ENCODE assay signal across 14 cellular contexts in genomic region chr12:124487065-124487833, GRCh38.
A peak's percentile ranks its signal among the peaks of the same experiment; 100 is the strongest.
DNase-seq lines count a peak whose midpoint lies in the region; ATAC-seq, FAIRE-seq and TF ChIP-seq lines count a peak whose summit lies in the region.
"Had no signal": no experiment of that assay in that cellular context is flagged by ENCODE, and none has a peak within 500 bp of the region (broad histone marks: within the 10 kb centered on the region; RNA-seq: fewer than 3 reads in every experiment).

No MANE protein-coding gene starts in this region.

- intact Hi-C loops in GM12878 (cut with micrococcal nuclease; ENCODE audit: unreplicated experiment): no loop called here

- DNase-seq in GM12878 (ENCODE audit: low read depth, low spot score) (no peak), hepatocyte (ENCODE audit: low spot score) (no peak), smooth muscle cell (lab: John Stamatoyannopoulos, UW; ENCODE audit: unreplicated experiment) (no peak), AG20443 (ENCODE audit: low spot score) (no peak), NCI-H345 treated with DMSO at 0.1 percent for 48 hours (lab: John Stamatoyannopoulos, UW; ENCODE audit: unreplicated experiment) (no peak), NCI-H2171 treated with DMSO at 0.1 percent for 48 hours (lab: John Stamatoyannopoulos, UW) (no peak), DMS 273 treated with DMSO at 0.1 percent for 48 hours (lab: John Stamatoyannopoulos, UW) (no peak)
- DNase-seq: activated CD8-positive, alpha-beta memory T cell treated with anti-CD3 and anti-CD28 coated beads, Interleukin-2, amount 10 ng/mL, durations not matched to agents 7 days and 5 days; natural killer cell; stimulated activated CD4-positive, alpha-beta T cell treated with anti-CD3 and anti-CD28 coated beads, Interleukin-12 subunit alpha, Interleukin-12 subunit beta, amount 100 ng/mL, for 4 hours; stimulated activated CD8-positive, alpha-beta memory T cell treated with anti-CD3 and anti-CD28 coated beads, Interleukin-4, amount 100 ng/mL, for 48 hours; T1000 had no signal

- H4K20me1 ChIP-seq in GM12878 (ENCODE audit: control insufficient read depth, insufficient read depth) (no peaks in the 10 kb centered on the region), hepatocyte (ENCODE audit: insufficient read depth, poor library complexity, severe bottlenecking) (peaks cover 35% of the 10 kb centered on the region), smooth muscle cell (ENCODE audit: low read depth) (peaks cover 100% of the 10 kb centered on the region)

- in situ Hi-C loops in GM12878 (cut with MboI): no loop called here

- SMC1A ChIA-PET in GM12878 (lab: Charles Lee; ENCODE audit: uncharacterized antibody, unreplicated experiment): no interaction called here

- BruUV-seq in GM12878 (replicated peaks; lab: Mats Ljungman, UMichigan): TSS peak; percentile 27

- no peak for TF ChIP-seq RAD21 in GM12878 (IDR thresholded peaks at IDR 0.05; ENCODE audit: insufficient read depth, low read depth, low read length)

- H2AFZ ChIP-seq in GM12878 (ENCODE audit: control insufficient read depth, low read depth, low read length): no peak overlapping the region
- H2AFZ ChIP-seq in hepatocyte: no peak overlapping the region
- H2AFZ ChIP-seq in smooth muscle cell (ENCODE audit: low read depth): no peak overlapping the region

- H3K27ac ChIP-seq in HUES6 (ENCODE audit: low read depth, low read length): 0 out of 2 replicates have a peak overlapping the region, but pooled peaks have one; percentile 36
- H3K27ac ChIP-seq in GM12878 (ENCODE audit: control insufficient read depth, insufficient read depth): no peak overlapping the region
- H3K27ac ChIP-seq in hepatocyte: peak overlapping the region; percentile 57
- peak overlapping the region; percentile 72 for H3K27ac ChIP-seq in smooth muscle cell (ENCODE audit: low read depth)

- H3K4me1 ChIP-seq in HUES6 (ENCODE audit: control insufficient read depth, insufficient read depth, low read length) (peaks cover 16% of the 10 kb centered on the region; the same call in 1 of the 2 replicates), GM12878 (ENCODE audit: control insufficient read depth, insufficient read depth, low read length) (peaks cover 28% of the 10 kb centered on the region), hepatocyte (ENCODE audit: insufficient read depth) (peaks cover 19% of the 10 kb centered on the region), smooth muscle cell (ENCODE audit: low read depth) (no peaks in the 10 kb centered on the region)

- H3K9me2 ChIP-seq in hepatocyte (replicated peaks; ENCODE audit: insufficient read depth): no peaks in the 10 kb centered on the region

- no peak overlapping the region for H3K4me3 ChIP-seq in HUES6 (ENCODE audit: low read depth, low read length)
- H3K4me3 ChIP-seq in GM12878: no peak overlapping the region
- no peak overlapping the region for H3K4me3 ChIP-seq in hepatocyte
- H3K4me3 ChIP-seq in smooth muscle cell: no peak overlapping the region

- no peak for ATAC-seq in GM12878
- ATAC-seq: activated CD8-positive, alpha-beta memory T cell treated with anti-CD3 and anti-CD28 coated beads, Interleukin-2, amount 10 ng/mL, durations not matched to agents 7 days and 5 days; natural killer cell; Panc1 had no signal

- TF ChIP-seq CTCF in GM12878 (IDR thresholded peaks at IDR 0.05 in 2 of 3, conservative IDR thresholded peaks at IDR 0.05 in 1 of 3; ENCODE audit: control insufficient read depth in 2 of 3, extremely low read depth in 1 of 3, insufficient read depth in 1 of 3, low read depth in 3 of 3, low read length in 3 of 3) (no peak), hepatocyte (IDR thresholded peaks at IDR 0.05; ENCODE audit: poor library complexity) (no peak), smooth muscle cell (IDR thresholded peaks at IDR 0.05; ENCODE audit: borderline replicate concordance, insufficient read depth, poor library complexity, severe bottlenecking) (no peak)

- H3K9ac ChIP-seq in HUES6 (ENCODE audit: low read length): no peak overlapping the region
- H3K9ac ChIP-seq in GM12878 (ENCODE audit: control insufficient read depth, insufficient read depth, low read length): no peak overlapping the region
- H3K9ac ChIP-seq in smooth muscle cell (ENCODE audit: low read depth): peak overlapping the region; percentile 15

- H3K27me3 ChIP-seq in HUES6 (ENCODE audit: control insufficient read depth, insufficient read depth, low read length): no peaks in the 10 kb centered on the region
- no peaks in the 10 kb centered on the region for H3K27me3 ChIP-seq in GM12878 (replicated peaks in 1 of 2; ENCODE audit: control insufficient read depth in 2 of 2, insufficient read depth in 2 of 2, low read length in 1 of 2)
- no peaks in the 10 kb centered on the region for H3K27me3 ChIP-seq in hepatocyte
- H3K27me3 ChIP-seq in smooth muscle cell (ENCODE audit: low read depth): no peaks in the 10 kb centered on the region

- H3F3A ChIP-seq in smooth muscle cell (ENCODE audit: low read depth): peaks cover 6% of the 10 kb centered on the region

- H3K4me2 ChIP-seq in GM12878 (ENCODE audit: control insufficient read depth, insufficient read depth) (no peak overlapping the region), hepatocyte (peak overlapping the region; percentile 53), smooth muscle cell (peak overlapping the region; percentile 40)

- H3K79me2 ChIP-seq in GM12878 (ENCODE audit: control insufficient read depth, insufficient read depth, low read length): peaks cover 18% of the 10 kb centered on the region
- peaks cover 63% of the 10 kb centered on the region for H3K79me2 ChIP-seq in hepatocyte
- peaks cover 64% of the 10 kb centered on the region for H3K79me2 ChIP-seq in smooth muscle cell (ENCODE audit: low read depth)

- TF ChIP-seq POLR2A in GM12878 (IDR thresholded peaks at IDR 0.05; ENCODE audit: low read depth, low read length): no peak

- no peak for TF ChIP-seq EP300 in GM12878 (IDR thresholded peaks at IDR 0.05; ENCODE audit: borderline replicate concordance in 1 of 2, control insufficient read depth in 1 of 2, low read depth in 2 of 2, low read length in 2 of 2)

- POLR2A ChIA-PET in GM12878 (lab: Charles Lee): no interaction called here

- WGBS in GM12878 (ENCODE audit: insufficient coverage, insufficient replicate concordance, low lambda C conversion rate, missing lambda C conversion rate): 93% methylated on average over 26 of the region's 27 CpGs
- WGBS in hepatocyte (ENCODE audit: low lambda C conversion rate, missing lambda C conversion rate): 75% methylated on average over 27 of the region's 27 CpGs
- WGBS in smooth muscle cell (ENCODE audit: low lambda C conversion rate): 54% methylated on average over 27 of the region's 27 CpGs

- H3K9me3 ChIP-seq in HUES6 (ENCODE audit: control insufficient read depth, insufficient read depth, low read depth, low read length) (no peaks in the 10 kb centered on the region), GM12878 (replicated peaks; ENCODE audit: control insufficient read depth, insufficient read depth, low read length) (no peaks in the 10 kb centered on the region), hepatocyte (ENCODE audit: low read depth) (no peaks in the 10 kb centered on the region), smooth muscle cell (replicated peaks; ENCODE audit: low read depth) (no peaks in the 10 kb centered on the region)

- RAD21 ChIA-PET in GM12878 (lab: Charles Lee; ENCODE audit: unreplicated experiment): no interaction called here

- no peak for FAIRE-seq in GM12878 (lab: Jason Lieb, UNC)

- CTCF ChIA-PET in GM12878 (lab: Yijun Ruan, JAX): interaction anchor here (0.5 kb wide), 1 partner anchor 450 kb away, joined by 3 read pairs; no protein-coding TSS in a partner anchor

- H3K36me3 ChIP-seq in HUES6 (ENCODE audit: control insufficient read depth, insufficient read depth, low read length) (peaks cover 48% of the 10 kb centered on the region), GM12878 (ENCODE audit: control insufficient read depth in 2 of 2, insufficient read depth in 2 of 2, low read length in 1 of 2) (peaks cover 15 to 42% of the 10 kb centered on the region in 2 experiments; a peak in 3 of 4 replicates), hepatocyte (replicated peaks; ENCODE audit: insufficient read depth, low read depth) (no peaks in the 10 kb centered on the region), smooth muscle cell (ENCODE audit: low read depth) (no peaks in the 10 kb centered on the region)

TF ChIP-seq in GM12878, 131 proteins besides CTCF, POLR2A, EP300 and RAD21:
- TF ChIP-seq TCF7 (IDR thresholded peaks at IDR 0.05; ENCODE audit: borderline replicate concordance) (no peak), NFIC (IDR thresholded peaks at IDR 0.05; ENCODE audit: low read depth, low read length) (no peak), TBL1XR1 (IDR thresholded peaks at IDR 0.05; ENCODE audit: low read depth, low read length) (no peak), LARP7 (IDR thresholded peaks at IDR 0.05) (no peak), IKZF2 (IDR thresholded peaks at IDR 0.05) (no peak), SUZ12 (IDR thresholded peaks at IDR 0.05; ENCODE audit: unreplicated experiment) (no peak)
